ENCODE assay signal across 7 cellular contexts in the genomic region with DNA sequence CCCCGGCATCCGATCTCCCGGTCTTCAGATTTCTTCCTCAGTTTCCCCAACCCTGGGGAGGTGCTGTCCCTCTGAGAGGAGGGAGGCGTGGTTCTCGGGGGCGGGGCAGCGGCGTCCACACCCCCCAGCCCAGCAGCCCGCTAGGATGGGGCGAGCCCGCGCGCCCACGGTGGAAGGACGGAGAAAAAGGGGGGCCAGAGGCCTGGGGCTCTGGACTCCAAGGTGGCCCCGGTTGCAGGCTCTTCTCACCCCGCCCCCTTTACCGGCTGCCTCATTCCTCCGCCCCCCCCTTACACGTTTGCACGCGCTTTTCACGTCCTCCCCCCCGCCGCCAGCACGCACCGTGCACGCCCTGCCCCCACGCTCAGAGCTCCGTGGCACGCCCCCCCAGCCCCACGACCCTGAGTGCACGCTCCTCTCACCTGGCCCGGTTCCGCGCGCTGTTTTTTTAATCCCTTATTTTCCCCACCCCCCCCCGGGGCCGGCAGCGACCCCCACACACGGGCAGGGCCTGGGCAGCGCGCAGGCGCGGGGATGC. TPM values are rescaled to one million over a fixed set of nuclear protein-coding genes. Genes with fewer than 3 reads are reported as not detected.
DNase-seq lines count a peak whose midpoint lies in the region; ATAC-seq, FAIRE-seq and TF ChIP-seq lines count a peak whose summit lies in the region.

No MANE protein-coding gene starts in this region.

- H3K4me1 Mint-ChIP-seq in activated CD8-positive, alpha-beta T cell treated with anti-CD3 and anti-CD28 coated beads for 36 hours (ENCODE audit: low read depth), result peaks cover 28% of the 10 kb centered on the region

- no peaks in the 10 kb centered on the region for H3K79me2 ChIP-seq in endothelial cell of umbilical vein (ENCODE audit: control insufficient read depth, insufficient read depth, low read length)

- H3K36me3 Mint-ChIP-seq in activated CD8-positive, alpha-beta T cell treated with anti-CD3 and anti-CD28 coated beads for 36 hours (ENCODE audit: low read depth), result peaks cover 3% of the 10 kb centered on the region

- DNase-seq in GM12865 (ENCODE audit: low read depth) (peak; percentile 82), NB4 (ENCODE audit: low read depth) (peak; percentile 76), endothelial cell of umbilical vein (ENCODE audit: low read depth, low spot score) (peak; percentile 43), middle frontal gyrus (ENCODE audit: extremely low spot score, low spot score) (peak; percentile 9), UCSD-AML1 (lab: John Stamatoyannopoulos, UW; ENCODE audit: unreplicated experiment) (no peak)
- DNase-seq in activated CD8-positive, alpha-beta T cell treated with anti-CD3 and anti-CD28 coated beads for 36 hours, result peak; percentile 78
- peak; percentile 75 for DNase-seq in stimulated activated CD8-positive, alpha-beta memory T cell treated with anti-CD3 and anti-CD28 coated beads, Interleukin-4, amount 100 ng/mL, for 48 hours

- peak; percentile 10 for ATAC-seq in activated CD8-positive, alpha-beta T cell treated with anti-CD3 and anti-CD28 coated beads for 36 hours

- dilution Hi-C loops in endothelial cell of umbilical vein (cut with MboI; ENCODE audit: extremely low pct_ligation_motif_present, low sequenced_read_pairs), result no loop called here

- no peak for TF ChIP-seq CTCF in GM12865 (IDR thresholded peaks at IDR 0.05; ENCODE audit: insufficient read depth, low read depth, low read length, missing control alignments)
- no peak for TF ChIP-seq CTCF in NB4 (IDR thresholded peaks at IDR 0.05; ENCODE audit: low read depth, low read length)
- no peak for TF ChIP-seq CTCF in activated CD8-positive, alpha-beta T cell treated with anti-CD3 and anti-CD28 coated beads for 36 hours (IDR thresholded peaks at IDR 0.05)
- TF ChIP-seq CTCF in endothelial cell of umbilical vein (IDR thresholded peaks at IDR 0.05; ENCODE audit: extremely low read depth in 1 of 2, insufficient read depth in 1 of 2, low read depth in 1 of 2, low read length in 2 of 2), result no peak

- no peak for TF ChIP-seq POLR2A in NB4 (IDR thresholded peaks at IDR 0.05; ENCODE audit: extremely low read depth, insufficient read length)
- no peak for TF ChIP-seq POLR2A in endothelial cell of umbilical vein (IDR thresholded peaks at IDR 0.05; ENCODE audit: low read depth, low read length)

- peak overlapping the region; percentile 22 for H2AFZ ChIP-seq in endothelial cell of umbilical vein (ENCODE audit: low read depth, low read length)

- H3K4me3 Mint-ChIP-seq in activated CD8-positive, alpha-beta T cell treated with anti-CD3 and anti-CD28 coated beads for 36 hours, result peak overlapping the region; percentile 80

- H3K27me3 ChIP-seq in endothelial cell of umbilical vein (ENCODE audit: control insufficient read depth in 2 of 2, insufficient read depth in 2 of 2, low read length in 2 of 2), result peaks cover 5 to 12% of the 10 kb centered on the region in 2 experiments

- FAIRE-seq in endothelial cell of umbilical vein (lab: Jason Lieb, UNC), result no peak

- peaks cover 12% of the 10 kb centered on the region for H3K4me1 ChIP-seq in endothelial cell of umbilical vein (ENCODE audit: control insufficient read depth, extremely low read depth, insufficient read depth, low read length)

- H3K4me3 ChIP-seq in GM12865 (ENCODE audit: low read depth, low read length) (peak overlapping the region; percentile 62), NB4 (ENCODE audit: low read depth, low read length) (peak overlapping the region; percentile 57), endothelial cell of umbilical vein (replicated peaks in 1 of 3; ENCODE audit: insufficient read depth in 1 of 3, low read depth in 1 of 3, low read length in 3 of 3) (peak overlapping the region; percentile 18 to 77 (median 45))

- H3K4me2 ChIP-seq in endothelial cell of umbilical vein (ENCODE audit: insufficient read depth, low read length), result peak overlapping the region; percentile 13

- H3K27me3 Mint-ChIP-seq in activated CD8-positive, alpha-beta T cell treated with anti-CD3 and anti-CD28 coated beads for 36 hours, result peaks cover 3% of the 10 kb centered on the region

- no peaks in the 10 kb centered on the region for H4K20me1 ChIP-seq in endothelial cell of umbilical vein (replicated peaks; ENCODE audit: control insufficient read depth, extremely low read depth, insufficient read depth, low read length)

- no peak overlapping the region for H3K27ac ChIP-seq in endothelial cell of umbilical vein (ENCODE audit: insufficient read depth, low read depth, low read length)

- peak overlapping the region; percentile 38 for H3K27ac Mint-ChIP-seq in activated CD8-positive, alpha-beta T cell treated with anti-CD3 and anti-CD28 coated beads for 36 hours

- POLR2A ChIA-PET in activated CD8-positive, alpha-beta T cell treated with anti-CD3 and anti-CD28 coated beads for 36 hours (lab: Charles Lee), result interaction anchor here (2.1 kb wide), 1 partner anchor 57 kb away, joined by 9 read pairs; a partner anchor contains a TSS
- POLR2A ChIA-PET in endothelial cell of umbilical vein (lab: Charles Lee), result interaction anchor here (0.6 kb wide), 1 partner anchor 968 kb away, joined by 6 read pairs; no protein-coding TSS in a partner anchor

- no peaks in the 10 kb centered on the region for H3K9me3 Mint-ChIP-seq in activated CD8-positive, alpha-beta T cell treated with anti-CD3 and anti-CD28 coated beads for 36 hours

- H3K9me3 ChIP-seq in endothelial cell of umbilical vein (replicated peaks; ENCODE audit: control insufficient read depth, insufficient read depth, low read length), result no peaks in the 10 kb centered on the region

- CTCF ChIA-PET in activated CD8-positive, alpha-beta T cell treated with anti-CD3 and anti-CD28 coated beads for 36 hours (lab: Charles Lee), result interaction anchor here (1.2 kb wide), 1 partner anchor 12 kb away, joined by 3 read pairs; no protein-coding TSS in a partner anchor
- CTCF ChIA-PET in endothelial cell of umbilical vein (lab: Charles Lee), result interaction anchor here (1.0 to 2.8 kb wide), 2 partner anchors 44 to 51 kb away, joined by 3 to 27 read pairs; a partner anchor contains a TSS

- peak overlapping the region; percentile 58 for H3K9ac ChIP-seq in endothelial cell of umbilical vein (replicated peaks; ENCODE audit: extremely low read depth, insufficient read depth, low read length)

- H3K36me3 ChIP-seq in endothelial cell of umbilical vein (ENCODE audit: control insufficient read depth in 2 of 2, extremely low read depth in 1 of 2, insufficient read depth in 2 of 2, low read length in 2 of 2), result no peaks in the 10 kb centered on the region

- no TSS peak for BruUV-seq in endothelial cell of umbilical vein (replicated peaks; lab: Mats Ljungman, UMichigan)

- intact Hi-C loops in activated CD8-positive, alpha-beta T cell treated with anti-CD3 and anti-CD28 coated beads for 36 hours (cut with micrococcal nuclease), result no loop called here
- intact Hi-C loops in endothelial cell of umbilical vein (cut with micrococcal nuclease), result no loop called here

- no peaks in the 10 kb centered on the region for H3K9me1 ChIP-seq in endothelial cell of umbilical vein (replicated peaks; ENCODE audit: control insufficient read depth, extremely low read depth, insufficient read depth, low read length)

RNA-seq across cellular contexts. Expression of a gene that starts 0.4 kb away (rescaled TPM):
- total RNA-seq in activated CD8-positive, alpha-beta T cell treated with anti-CD3 and anti-CD28 coated beads for 36 hours, result 1 to 10 TPM; 1.8 to 2.1 TPM
- total RNA-seq in endothelial cell of umbilical vein, result 3.5 and 4.9 TPM in 2 replicates
- 2.8 and 2.9 TPM in 2 replicates for polyA plus RNA-seq in endothelial cell of umbilical vein
- polyA plus RNA-seq in endothelial cell of umbilical vein (2011; cell fraction: cytosol; rRNA removed), result 2.3 and 2.7 TPM in 2 replicates
- polyA plus RNA-seq in endothelial cell of umbilical vein (2011; cell fraction: nucleus; rRNA removed), result 1.6 and 1.7 TPM in 2 replicates
- 2.0 and 2.6 TPM in 2 replicates for polyA plus RNA-seq in endothelial cell of umbilical vein (2012)
- 2.2 and 2.5 TPM in 2 replicates for polyA minus RNA-seq in endothelial cell of umbilical vein
- 9.1 TPM for polyA minus RNA-seq in endothelial cell of umbilical vein (2011; cell fraction: cytosol; rRNA and poly(A)+ RNA removed)
- 1.2 and 1.4 TPM in 2 replicates for polyA minus RNA-seq in endothelial cell of umbilical vein (2011; cell fraction: nucleus; rRNA and poly(A)+ RNA removed)

RNA-seq across cellular contexts. Expression of a gene that starts 4.0 kb away (rescaled TPM):
- 10 to 100 TPM; 55.4 to 56.8 TPM for total RNA-seq in activated CD8-positive, alpha-beta T cell treated with anti-CD3 and anti-CD28 coated beads for 36 hours
- total RNA-seq in endothelial cell of umbilical vein, result 53.7 and 54.3 TPM in 2 replicates
- 53.3 and 56.4 TPM in 2 replicates for polyA plus RNA-seq in endothelial cell of umbilical vein
- polyA plus RNA-seq in endothelial cell of umbilical vein (2011; cell fraction: cytosol; rRNA removed), result 44.1 and 44.3 TPM in 2 replicates
- 136 and 153 TPM in 2 replicates for polyA plus RNA-seq in endothelial cell of umbilical vein (2011; cell fraction: nucleus; rRNA removed)
- 35.4 and 38.2 TPM in 2 replicates for polyA plus RNA-seq in endothelial cell of umbilical vein (2012)
- 60.5 and 73.6 TPM in 2 replicates for polyA minus RNA-seq in endothelial cell of umbilical vein
- 36.8 TPM for polyA minus RNA-seq in endothelial cell of umbilical vein (2011; cell fraction: cytosol; rRNA and poly(A)+ RNA removed)
- polyA minus RNA-seq in endothelial cell of umbilical vein (2011; cell fraction: nucleus; rRNA and poly(A)+ RNA removed), result 23.7 and 36.3 TPM in 2 replicates

RNA-seq across cellular contexts. Expression of a gene that starts 22.7 kb away (rescaled TPM):
- not detected for total RNA-seq in activated CD8-positive, alpha-beta T cell treated with anti-CD3 and anti-CD28 coated beads for 36 hours
- 0.12 and 0.84 TPM in 2 replicates for total RNA-seq in endothelial cell of umbilical vein
- 0.75 and 1.1 TPM in 2 replicates for polyA plus RNA-seq in endothelial cell of umbilical vein
- polyA plus RNA-seq in endothelial cell of umbilical vein (2011; cell fraction: cytosol; rRNA removed), result 0.46 and 0.78 TPM in 2 replicates
- polyA plus RNA-seq in endothelial cell of umbilical vein (2011; cell fraction: nucleus; rRNA removed), result 1.6 and 1.7 TPM in 2 replicates
- polyA plus RNA-seq in endothelial cell of umbilical vein (2012), result 0.23 and 0.26 TPM in 2 replicates
- polyA minus RNA-seq in endothelial cell of umbilical vein, result 0.41 and 0.72 TPM in 2 replicates
- not detected for polyA minus RNA-seq in endothelial cell of umbilical vein (2011; cell fraction: cytosol; rRNA and poly(A)+ RNA removed)
- polyA minus RNA-seq in endothelial cell of umbilical vein (2011; cell fraction: nucleus; rRNA and poly(A)+ RNA removed), result 0.24 and 0.34 TPM in 2 replicates

RNA-seq across cellular contexts. Expression of a gene that starts 26.0 kb away (rescaled TPM):
- total RNA-seq in activated CD8-positive, alpha-beta T cell treated with anti-CD3 and anti-CD28 coated beads for 36 hours, result 1 to 10 TPM in 1 of 2 experiments, under 1 TPM in 1; 0.99 to 1.4 TPM
- 0.60 TPM in 1 of 2 replicates, not detected in the other for total RNA-seq in endothelial cell of umbilical vein
- polyA plus RNA-seq in endothelial cell of umbilical vein, result not detected in 2 replicates
- 0.03 TPM in 1 of 2 replicates, not detected in the other for polyA plus RNA-seq in endothelial cell of umbilical vein (2011; cell fraction: cytosol; rRNA removed)
- not detected in 2 replicates for polyA plus RNA-seq in endothelial cell of umbilical vein (2011; cell fraction: nucleus; rRNA removed)
- not detected in 2 replicates for polyA plus RNA-seq in endothelial cell of umbilical vein (2012)
- not detected in 2 replicates for polyA minus RNA-seq in endothelial cell of umbilical vein
- polyA minus RNA-seq in endothelial cell of umbilical vein (2011; cell fraction: cytosol; rRNA and poly(A)+ RNA removed), result not detected
- polyA minus RNA-seq in endothelial cell of umbilical vein (2011; cell fraction: nucleus; rRNA and poly(A)+ RNA removed), result not detected in 2 replicates

RNA-seq across cellular contexts. Expression of a gene that starts 38.9 kb away (rescaled TPM):
- 1 to 10 TPM; 8.7 to 9.8 TPM for total RNA-seq in activated CD8-positive, alpha-beta T cell treated with anti-CD3 and anti-CD28 coated beads for 36 hours
- 61.3 and 62.8 TPM in 2 replicates for total RNA-seq in endothelial cell of umbilical vein
- polyA plus RNA-seq in endothelial cell of umbilical vein, result 111 and 115 TPM in 2 replicates
- 74.1 and 84.9 TPM in 2 replicates for polyA plus RNA-seq in endothelial cell of umbilical vein (2011; cell fraction: cytosol; rRNA removed)
- polyA plus RNA-seq in endothelial cell of umbilical vein (2011; cell fraction: nucleus; rRNA removed), result 42.3 and 48.1 TPM in 2 replicates
- polyA plus RNA-seq in endothelial cell of umbilical vein (2012), result 41.5 and 51.3 TPM in 2 replicates
- 73.1 and 73.9 TPM in 2 replicates for polyA minus RNA-seq in endothelial cell of umbilical vein
- 15.0 TPM for polyA minus RNA-seq in endothelial cell of umbilical vein (2011; cell fraction: cytosol; rRNA and poly(A)+ RNA removed)
- 15.0 and 15.6 TPM in 2 replicates for polyA minus RNA-seq in endothelial cell of umbilical vein (2011; cell fraction: nucleus; rRNA and poly(A)+ RNA removed)
